1 cellular context compared by ENCODE assay signal in genomic region chr17:78899361-78900260, GRCh38.
TF ChIP-seq lines count a peak whose summit lies in the region.

No MANE protein-coding gene starts in this region.

TF ChIP-seq in SK-N-SH, 30 proteins besides CTCF, POLR2A, EP300 and RAD21 (continued from another document):
- TF ChIP-seq, protein P1, sequence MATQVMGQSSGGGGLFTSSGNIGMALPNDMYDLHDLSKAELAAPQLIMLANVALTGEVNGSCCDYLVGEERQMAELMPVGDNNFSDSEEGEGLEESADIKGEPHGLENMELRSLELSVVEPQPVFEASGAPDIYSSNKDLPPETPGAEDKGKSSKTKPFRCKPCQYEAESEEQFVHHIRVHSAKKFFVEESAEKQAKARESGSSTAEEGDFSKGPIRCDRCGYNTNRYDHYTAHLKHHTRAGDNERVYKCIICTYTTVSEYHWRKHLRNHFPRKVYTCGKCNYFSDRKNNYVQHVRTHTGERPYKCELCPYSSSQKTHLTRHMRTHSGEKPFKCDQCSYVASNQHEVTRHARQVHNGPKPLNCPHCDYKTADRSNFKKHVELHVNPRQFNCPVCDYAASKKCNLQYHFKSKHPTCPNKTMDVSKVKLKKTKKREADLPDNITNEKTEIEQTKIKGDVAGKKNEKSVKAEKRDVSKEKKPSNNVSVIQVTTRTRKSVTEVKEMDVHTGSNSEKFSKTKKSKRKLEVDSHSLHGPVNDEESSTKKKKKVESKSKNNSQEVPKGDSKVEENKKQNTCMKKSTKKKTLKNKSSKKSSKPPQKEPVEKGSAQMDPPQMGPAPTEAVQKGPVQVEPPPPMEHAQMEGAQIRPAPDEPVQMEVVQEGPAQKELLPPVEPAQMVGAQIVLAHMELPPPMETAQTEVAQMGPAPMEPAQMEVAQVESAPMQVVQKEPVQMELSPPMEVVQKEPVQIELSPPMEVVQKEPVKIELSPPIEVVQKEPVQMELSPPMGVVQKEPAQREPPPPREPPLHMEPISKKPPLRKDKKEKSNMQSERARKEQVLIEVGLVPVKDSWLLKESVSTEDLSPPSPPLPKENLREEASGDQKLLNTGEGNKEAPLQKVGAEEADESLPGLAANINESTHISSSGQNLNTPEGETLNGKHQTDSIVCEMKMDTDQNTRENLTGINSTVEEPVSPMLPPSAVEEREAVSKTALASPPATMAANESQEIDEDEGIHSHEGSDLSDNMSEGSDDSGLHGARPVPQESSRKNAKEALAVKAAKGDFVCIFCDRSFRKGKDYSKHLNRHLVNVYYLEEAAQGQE (IDR thresholded peaks at IDR 0.05; ENCODE audit: low read depth, low read length) = no peak
- TF ChIP-seq NFIC (IDR thresholded peaks at IDR 0.05; ENCODE audit: borderline replicate concordance) = no peak
